8 cellular contexts compared by ENCODE assay signal in the genomic region with DNA sequence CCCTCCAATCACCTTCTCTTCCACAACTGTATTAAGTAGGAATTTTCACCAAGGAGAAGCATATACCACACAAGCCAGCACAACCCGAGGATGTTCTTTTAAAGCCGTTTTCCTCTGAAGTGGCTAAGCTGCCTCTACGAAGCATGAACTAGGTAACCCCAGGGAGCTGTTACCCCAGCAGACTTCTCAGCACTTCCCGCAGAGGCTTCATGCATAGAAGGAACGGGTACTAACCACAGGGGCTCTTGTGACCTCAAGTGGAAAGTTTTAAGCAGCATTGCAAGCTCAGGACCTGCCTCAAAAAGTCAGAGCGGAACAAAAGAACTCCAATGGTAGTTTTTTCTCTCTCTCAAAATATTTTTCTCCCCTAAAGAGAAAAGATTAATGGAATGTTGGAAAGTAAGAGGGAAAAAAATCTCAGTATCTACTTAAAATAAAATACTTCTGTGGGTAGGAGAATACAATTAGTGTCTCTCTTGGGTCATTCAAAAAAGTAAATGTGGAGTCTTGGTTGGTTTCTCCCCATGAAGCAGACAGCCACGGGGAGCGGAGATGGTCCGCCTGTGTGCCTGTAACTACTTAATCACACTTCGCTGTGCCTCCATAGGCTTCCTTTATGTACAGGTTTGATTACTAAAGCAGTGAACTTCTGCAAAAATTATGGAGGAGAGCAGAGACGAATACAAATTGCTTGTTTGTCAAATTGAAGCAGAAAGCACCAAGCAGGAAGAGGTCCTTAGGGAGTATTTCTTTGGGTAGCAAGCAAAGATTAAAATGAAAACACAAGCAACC. TPM values are rescaled to one million over a fixed set of nuclear protein-coding genes. Genes with fewer than 3 reads are reported as not detected.
A peak's percentile ranks its signal among the peaks of the same experiment; 100 is the strongest.
DNase-seq lines count a peak whose midpoint lies in the region; ATAC-seq and TF ChIP-seq lines count a peak whose summit lies in the region.

No MANE protein-coding gene starts in this region.

- H3K36me3 ChIP-seq in prostate gland: peaks cover 0 to 5% of the 10 kb centered on the region in 2 donors

- H3K27ac ChIP-seq in substantia nigra (ENCODE audit: low read depth, low read length, poor library complexity, severe bottlenecking): peak overlapping the region; percentile 94
- H3K27ac ChIP-seq in prostate gland: no peak overlapping the region

- TF ChIP-seq CTCF in GM13976 (IDR thresholded peaks at IDR 0.05; ENCODE audit: borderline replicate concordance, control extremely low read depth, extremely low read depth, insufficient read depth, missing control alignments) (no peak), prostate gland (IDR thresholded peaks at IDR 0.05) (no peak)

- no peak overlapping the region for H3K4me3 ChIP-seq in prostate gland

- H3K9me3 ChIP-seq in prostate gland: no peaks in the 10 kb centered on the region

- DNase-seq in GM13976 (ENCODE audit: low spot score) (peak; percentile 69), SKM-1 (lab: John Stamatoyannopoulos, UW; ENCODE audit: unreplicated experiment) (peak; percentile 23), substantia nigra (lab: John Stamatoyannopoulos, UW) (peak in 5 of 49 donors; percentile 6 to 31 (median 11)), prostate gland (ENCODE audit: low spot score) (no peak), NCI-H1092 treated with DMSO at 0.1 percent for 48 hours (lab: John Stamatoyannopoulos, UW) (no peak), NCI-H345 treated with DMSO at 0.1 percent for 48 hours (lab: John Stamatoyannopoulos, UW; ENCODE audit: unreplicated experiment) (no peak)
- no peak for DNase-seq in effector memory CD8-positive, alpha-beta T cell

- in situ Hi-C loops in GM13976 (cut with MboI; ENCODE audit: low sequenced_read_pairs, unreplicated experiment): no loop called here

- H3K27me3 ChIP-seq in prostate gland (replicated peaks; ENCODE audit: insufficient read depth): no peaks in the 10 kb centered on the region

- no peaks in the 10 kb centered on the region for H3K27me3 Mint-ChIP-seq in effector memory CD8-positive, alpha-beta T cell

- peak overlapping the region in 1 of 2 donors; percentile 59 for H3K27ac Mint-ChIP-seq in effector memory CD8-positive, alpha-beta T cell

- WGBS in prostate gland: 78% methylated on average over 11 of the region's 11 CpGs

- peaks cover 56% of the 10 kb centered on the region for H3K36me3 Mint-ChIP-seq in effector memory CD8-positive, alpha-beta T cell (ENCODE audit: insufficient read depth)

- H3K4me1 ChIP-seq in prostate gland (replicated peaks): no peaks in the 10 kb centered on the region

- H3K4me1 Mint-ChIP-seq in effector memory CD8-positive, alpha-beta T cell (ENCODE audit: low read depth in 2 of 2): peaks cover 3 to 19% of the 10 kb centered on the region in 2 donors

- TF ChIP-seq POLR2A in prostate gland (IDR thresholded peaks at IDR 0.05): no peak

- H3K4me3 Mint-ChIP-seq in effector memory CD8-positive, alpha-beta T cell: no peak overlapping the region

- ATAC-seq in HG02588 (IDR thresholded peaks at IDR 0.05; ENCODE audit: unreplicated experiment): peak; percentile 91
- ATAC-seq in effector memory CD8-positive, alpha-beta T cell (replicated peaks): peak; percentile 27

- intact Hi-C loops in prostate gland (cut with DNase I): no loop called here

- no peaks in the 10 kb centered on the region for H3K9me3 Mint-ChIP-seq in effector memory CD8-positive, alpha-beta T cell

RNA-seq across cellular contexts. Expression of gene STX6, which starts 40.9 kb away (rescaled TPM):
- total RNA-seq in prostate gland: 10 to 100 TPM; 22.8 to 28.1 TPM

RNA-seq across cellular contexts. Expression of gene MR1, which starts 52.0 kb away (rescaled TPM):
- total RNA-seq in prostate gland: 10 to 100 TPM; 14.3 to 17.5 TPM

Comparison
In these comparisons a context has a peak if more than half of its experiments do, and no peak if none do; other contexts are left out.
1. DNase-seq: peak in GM13976 (single experiment) and SKM-1 (single experiment); none in effector memory CD8-positive, alpha-beta T cell (0 of 3), prostate gland (single experiment), NCI-H1092 treated with DMSO at 0.1 percent for 48 hours (single experiment) and NCI-H345 treated with DMSO at 0.1 percent for 48 hours (single experiment).